Comparison of ENCODE assay signal across 22 cellular contexts in genomic region chr3:173725507-173725906, GRCh38.
DNase-seq lines count a peak whose midpoint lies in the region; ATAC-seq and TF ChIP-seq lines count a peak whose summit lies in the region.
"Had no signal": no experiment of that assay in that cellular context is flagged by ENCODE, and none has a peak within 500 bp of the region (broad histone marks: within the 10 kb centered on the region; RNA-seq: fewer than 3 reads in every experiment).

No MANE protein-coding gene starts in this region.

- no peak overlapping the region for H2BK15ac ChIP-seq in IMR-90 (ENCODE audit: low read depth, low read length)

- no peak overlapping the region for H3K4me3 ChIP-seq in IMR-90 (ENCODE audit: insufficient read depth, low read depth, low read length)
- H3K4me3 ChIP-seq in SK-N-SH (ENCODE audit: low read depth in 2 of 2, low read length in 1 of 2) = no peak overlapping the region
- no peak overlapping the region for H3K4me3 ChIP-seq in fibroblast of mammary gland (ENCODE audit: control insufficient read depth, low read depth, low read length)
- H3K4me3 ChIP-seq: heart right ventricle, lung, pancreas, skin epidermis, tibial artery had no signal

- H3K27me3 ChIP-seq in IMR-90 (ENCODE audit: control insufficient read depth, insufficient read depth, low read length) (no peaks in the 10 kb centered on the region), SK-N-SH (ENCODE audit: insufficient read depth) (no peaks in the 10 kb centered on the region)
- H3K27me3 ChIP-seq: heart right ventricle, pancreas, tibial artery had no signal

- H2AFZ ChIP-seq in IMR-90 (replicated peaks; ENCODE audit: low read length, poor library complexity) = no peak overlapping the region
- no peak overlapping the region for H2AFZ ChIP-seq in SK-N-SH (ENCODE audit: low read depth)

- H3K79me1 ChIP-seq in IMR-90 (ENCODE audit: low read depth in 1 of 2, low read length in 2 of 2) = no peaks in the 10 kb centered on the region

- H3K23ac ChIP-seq in IMR-90 (ENCODE audit: low read depth, low read length) = no peak overlapping the region

- H4K20me1 ChIP-seq in IMR-90 (ENCODE audit: insufficient read depth, low read length) = no peaks in the 10 kb centered on the region
- H4K20me1 ChIP-seq in SK-N-SH (ENCODE audit: insufficient read depth) = no peaks in the 10 kb centered on the region

- H3K9me3 ChIP-seq in IMR-90 (ENCODE audit: control insufficient read depth, insufficient read depth, low read length) (no peaks in the 10 kb centered on the region), SK-N-SH (no peaks in the 10 kb centered on the region)
- H3K9me3 ChIP-seq: heart right ventricle, pancreas, tibial artery had no signal

- no peak overlapping the region for H3K4ac ChIP-seq in IMR-90 (ENCODE audit: low read depth, low read length)

- TF ChIP-seq CTCF in IMR-90 (conservative IDR thresholded peaks at IDR 0.05; ENCODE audit: low read depth, low read length) (no peak), SK-N-SH (IDR thresholded peaks at IDR 0.05) (no peak), fibroblast of mammary gland (conservative IDR thresholded peaks at IDR 0.05; ENCODE audit: control insufficient read depth, insufficient read depth, low read depth, low read length) (no peak)

- H2BK20ac ChIP-seq in IMR-90 (ENCODE audit: low read depth, low read length) = no peak overlapping the region

- TF ChIP-seq RAD21 in IMR-90 (IDR thresholded peaks at IDR 0.05; ENCODE audit: low read length) (no peak), SK-N-SH (IDR thresholded peaks at IDR 0.05; ENCODE audit: low read length) (no peak)

- no peak overlapping the region for H3K4me2 ChIP-seq in IMR-90 (ENCODE audit: low read depth, low read length)
- H3K4me2 ChIP-seq in SK-N-SH = no peak overlapping the region

- H2AK5ac ChIP-seq in IMR-90 (ENCODE audit: low read depth, low read length) = no peak overlapping the region

- no peak for TF ChIP-seq EP300 in SK-N-SH (IDR thresholded peaks at IDR 0.05; ENCODE audit: borderline replicate concordance in 1 of 2, low read depth in 1 of 2, low read length in 1 of 2)

- ATAC-seq in IMR-90 (ENCODE audit: low read depth) = no peak
- ATAC-seq in GM21825 (IDR thresholded peaks at IDR 0.05; ENCODE audit: unreplicated experiment) = no peak
- ATAC-seq in GM18505 (IDR thresholded peaks at IDR 0.05; ENCODE audit: unreplicated experiment) = no peak
- ATAC-seq: activated T-cell treated with anti-CD3 and anti-CD28 coated beads, Interleukin-2, amount 50 U/mL, for 4 hours; CD8-positive, alpha-beta T cell; heart right ventricle; pancreas had no signal

- H3K79me2 ChIP-seq in SK-N-SH (ENCODE audit: insufficient read depth) = no peaks in the 10 kb centered on the region

- TF ChIP-seq POLR2A in IMR-90 (IDR thresholded peaks at IDR 0.05; ENCODE audit: low read depth, low read length) = no peak
- TF ChIP-seq POLR2A in GM18505 (IDR thresholded peaks at IDR 0.05; ENCODE audit: borderline replicate concordance, extremely low read depth, insufficient read depth, insufficient read length) = no peak

- no peak overlapping the region for H4K8ac ChIP-seq in IMR-90 (ENCODE audit: low read depth in 2 of 2, low read length in 2 of 2)

- no peaks in the 10 kb centered on the region for H3K9me1 ChIP-seq in IMR-90 (ENCODE audit: insufficient read depth, low read length)

- no TSS peak for BruUV-seq in IMR-90 (replicated peaks; lab: Mats Ljungman, UMichigan)

- no peak overlapping the region for H3K18ac ChIP-seq in IMR-90 (ENCODE audit: low read depth, low read length)

- H2BK120ac ChIP-seq in IMR-90 (ENCODE audit: low read depth, low read length) = no peak overlapping the region

- no peaks in the 10 kb centered on the region for H3K4me1 ChIP-seq in IMR-90 (ENCODE audit: control insufficient read depth, insufficient read depth, low read length)
- H3K4me1 ChIP-seq in SK-N-SH (ENCODE audit: control insufficient read depth in 1 of 2, insufficient read depth in 2 of 2, low read depth in 1 of 2, low read length in 1 of 2) = no peaks in the 10 kb centered on the region
- H3K4me1 ChIP-seq: heart right ventricle, pancreas, tibial artery had no signal

- no peak overlapping the region for H2AK9ac ChIP-seq in IMR-90 (replicated peaks; ENCODE audit: low read depth, low read length, poor library complexity)

- H3K56ac ChIP-seq in IMR-90 (ENCODE audit: extremely low read depth, insufficient read depth, low read length) = no peak overlapping the region

- peak; percentile 46 for DNase-seq in EH (ENCODE audit: low read depth)
- peak; percentile 54 for DNase-seq in IMR-90
- DNase-seq in SK-N-SH = no peak
- peak; percentile 76 for DNase-seq in fibroblast of mammary gland (ENCODE audit: low read depth)
- no peak for DNase-seq in NOMO-1 treated with DMSO at 0.1 percent for 48 hours (lab: John Stamatoyannopoulos, UW; ENCODE audit: unreplicated experiment)
- no peak for DNase-seq in NCI-H510A (lab: John Stamatoyannopoulos, UW)
- DNase-seq: activated CD4-positive, alpha-beta T cell treated with anti-CD3 and anti-CD28 coated beads, Interleukin-2, amount 10 ng/mL, durations not matched to agents 7 days and 5 days; activated gamma-delta T cell treated with Interleukin-2 at 50 U/mL for 16 hours; activated T-cell treated with anti-CD3 and anti-CD28 coated beads, Interleukin-2, amount 50 U/mL, for 4 hours; CD8-positive, alpha-beta T cell; DMS 273 treated with DMSO at 0.1 percent for 48 hours; GDM1; heart right ventricle; NCI-H2029 treated with DMSO at 0.1 percent for 48 hours; pancreas; retina; tibial artery; WERI-Rb-1 had no signal

- H3K9me2 ChIP-seq in SK-N-SH = no peaks in the 10 kb centered on the region

- CTCF ChIA-PET in IMR-90 (lab: Yijun Ruan, JAX) = no interaction called here
- CTCF ChIA-PET in SK-N-SH (lab: Yijun Ruan, JAX) = no interaction called here

- POLR2A ChIA-PET in IMR-90 (lab: Charles Lee; ENCODE audit: unreplicated experiment) (no interaction called here), SK-N-SH (lab: Yijun Ruan, JAX) (no interaction called here)

- H3K9ac ChIP-seq in IMR-90 (ENCODE audit: low read depth, low read length) (no peak overlapping the region), SK-N-SH (no peak overlapping the region)

- H3K36me3 ChIP-seq in IMR-90 (ENCODE audit: control insufficient read depth, insufficient read depth, low read length) = no peaks in the 10 kb centered on the region
- H3K36me3 ChIP-seq in SK-N-SH (replicated peaks in 1 of 2; ENCODE audit: control insufficient read depth in 1 of 2, insufficient read depth in 2 of 2, low read length in 1 of 2) = no peaks in the 10 kb centered on the region
- H3K36me3 ChIP-seq: heart right ventricle, pancreas, tibial artery, WERI-Rb-1 had no signal

- H4K91ac ChIP-seq in IMR-90 (ENCODE audit: insufficient read depth, low read depth, low read length) = no peak overlapping the region

- in situ Hi-C loops in IMR-90 (cut with MboI; ENCODE audit: low sequenced_read_pairs) = no loop called here

- H4K5ac ChIP-seq in IMR-90 (ENCODE audit: low read depth, low read length) = no peak overlapping the region

- no peak overlapping the region for H2BK5ac ChIP-seq in IMR-90 (ENCODE audit: low read depth, low read length, poor library complexity, severe bottlenecking)

- dilution Hi-C loops in IMR-90 (cut with HindIII; ENCODE audit: low sequenced_read_pairs, unreplicated experiment) = no loop called here

- H3F3A ChIP-seq in SK-N-SH (replicated peaks; ENCODE audit: insufficient read depth) = peaks cover 4% of the 10 kb centered on the region

- WGBS in IMR-90 (ENCODE audit: extremely low coverage in 2 of 2, insufficient read length in 1 of 2), 2 experiments = 83% methylated on average over 1 of the region's 3 CpGs; no CpG with 5 or more reads in 1 of the 2 experiments
- 53% methylated on average over 2 of the region's 3 CpGs for WGBS in SK-N-SH (ENCODE audit: low lambda C conversion rate)

- H3K27ac ChIP-seq in IMR-90 (ENCODE audit: insufficient read depth, low read length) = no peak overlapping the region
- no peak overlapping the region for H3K27ac ChIP-seq in SK-N-SH (ENCODE audit: low read depth in 2 of 2, low read length in 1 of 2)
- H3K27ac ChIP-seq: heart right ventricle, pancreas, skin epidermis, tibial artery, WERI-Rb-1 had no signal

- H3K14ac ChIP-seq in IMR-90 (replicated peaks; ENCODE audit: low read depth, low read length) = no peak overlapping the region

- intact Hi-C loops in IMR-90 (cut with micrococcal nuclease) = no loop called here

TF ChIP-seq in IMR-90, 13 proteins besides CTCF, POLR2A, EP300 and RAD21 (continues in another document):
- TF ChIP-seq CEBPB (IDR thresholded peaks at IDR 0.05; ENCODE audit: low read depth, low read length) (no peak), USF2 (IDR thresholded peaks at IDR 0.05; ENCODE audit: low read depth, low read length) (no peak), MXI1 (IDR thresholded peaks at IDR 0.05; ENCODE audit: borderline replicate concordance, low read depth, low read length) (no peak)

TF ChIP-seq in SK-N-SH, 30 proteins besides CTCF, POLR2A, EP300 and RAD21 (continues in another document):
- TF ChIP-seq TCF12 (IDR thresholded peaks at IDR 0.05) (peak; percentile 57), POLR2AphosphoS5 (IDR thresholded peaks at IDR 0.05; ENCODE audit: low read depth, low read length) (no peak), RFX5 (IDR thresholded peaks at IDR 0.05; ENCODE audit: low read length) (no peak), ELF1 (IDR thresholded peaks at IDR 0.05) (no peak), MXI1 (IDR thresholded peaks at IDR 0.05; ENCODE audit: low read depth, low read length) (no peak), GATA2 (CRISPR knock-in tag; IDR thresholded peaks at IDR 0.05) (no peak), NRF1 (IDR thresholded peaks at IDR 0.05; ENCODE audit: low read depth, low read length) (no peak), NFIC (IDR thresholded peaks at IDR 0.05; ENCODE audit: borderline replicate concordance) (no peak), USF2 (IDR thresholded peaks at IDR 0.05; ENCODE audit: borderline replicate concordance, low read depth, low read length) (no peak), PBX3 (IDR thresholded peaks at IDR 0.05) (peak; percentile 43), MEF2A (IDR thresholded peaks at IDR 0.05; ENCODE audit: borderline replicate concordance, low read depth) (no peak)

Comparison
In these comparisons a context has a peak if more than half of its experiments do, and no peak if none do; other contexts are left out.
1. DNase-seq: peak in EH (single experiment), IMR-90 (single experiment) and fibroblast of mammary gland (single experiment); none in SK-N-SH (single experiment), NOMO-1 treated with DMSO at 0.1 percent for 48 hours (single experiment) and NCI-H510A (single experiment).